ENCODE assay signal across 10 cellular contexts in genomic region chrX:72297953-72298730, GRCh38. TPM values are rescaled to one million over a fixed set of nuclear protein-coding genes. Genes with fewer than 3 reads are reported as not detected.
DNase-seq lines count a peak whose midpoint lies in the region; ATAC-seq and TF ChIP-seq lines count a peak whose summit lies in the region.
"Had no signal": no experiment of that assay in that cellular context is flagged by ENCODE, and none has a peak within 500 bp of the region (broad histone marks: within the 10 kb centered on the region; RNA-seq: fewer than 3 reads in every experiment).

No MANE protein-coding gene starts in this region.

- ATAC-seq in WTC11: peak; percentile 96

- intact Hi-C loops in CD4-positive, alpha-beta memory T cell (cut with micrococcal nuclease): no loop called here

- H3K27me3 ChIP-seq in CD4-positive, alpha-beta memory T cell (ENCODE audit: insufficient read depth, low read length): no peaks in the 10 kb centered on the region

- H3K36me3 Mint-ChIP-seq in HFFc6 (ENCODE audit: low read depth) (no peaks in the 10 kb centered on the region), WTC11 (no peaks in the 10 kb centered on the region)
- no peaks in the 10 kb centered on the region for H3K36me3 Mint-ChIP-seq in T-helper 2 cell treated with Interferon-gamma antibody and Interleukin-4, amounts not matched to agents 5 μg/mL and 100 μg/mL, for 36 hours (ENCODE audit: low read depth)
- H3K36me3 Mint-ChIP-seq in CD4-positive, alpha-beta memory T cell: peaks cover 0 to 4% of the 10 kb centered on the region in 2 donors

- H3K27ac ChIP-seq in CD4-positive, alpha-beta memory T cell (ENCODE audit: low read depth, low read length): no peak overlapping the region

- H3K4me1 Mint-ChIP-seq in HFFc6 (ENCODE audit: low read depth) (peaks cover 11% of the 10 kb centered on the region), WTC11 (peaks cover 4% of the 10 kb centered on the region)
- no peaks in the 10 kb centered on the region for H3K4me1 Mint-ChIP-seq in T-helper 2 cell treated with Interferon-gamma antibody and Interleukin-4, amounts not matched to agents 5 μg/mL and 100 μg/mL, for 36 hours (ENCODE audit: low read depth)
- no peaks in the 10 kb centered on the region for H3K4me1 Mint-ChIP-seq in CD4-positive, alpha-beta memory T cell

- POLR2A ChIA-PET in WTC11 (lab: Charles Lee): interaction anchor here (1.0 kb wide), 1 partner anchor 11 kb away, joined by 3 read pairs; no protein-coding TSS in a partner anchor
- POLR2A ChIA-PET in CD4-positive, alpha-beta memory T cell (lab: Charles Lee; ENCODE audit: partially characterized antibody): interaction anchor here (1.8 kb wide), 1 partner anchor 21 kb away, joined by 7 read pairs; the partner anchor contains the start of gene RPS4X

- no peaks in the 10 kb centered on the region for H3K36me3 ChIP-seq in CD4-positive, alpha-beta memory T cell (ENCODE audit: insufficient read depth, low read length)
- H3K36me3 ChIP-seq: HAP-1 had no signal

- DNase-seq in DMS 273 (lab: John Stamatoyannopoulos, UW; ENCODE audit: unreplicated experiment) (peak; percentile 49), DMS 273 treated with DMSO at 0.1 percent for 48 hours (lab: John Stamatoyannopoulos, UW) (no peak), HFFc6 (peak; percentile 5), WTC11 (ENCODE audit: low spot score) (peak; percentile 33), lung microvascular endothelial cell (ENCODE audit: low read depth in 2 of 2) (peak; percentile 51 to 53), cerebellar nuclear complex (lab: John Stamatoyannopoulos, UW) (no peak)
- DNase-seq in T-helper 2 cell treated with Interferon-gamma antibody and Interleukin-4, amounts not matched to agents 5 μg/mL and 100 μg/mL, for 36 hours (ENCODE audit: low spot score): no peak
- DNase-seq in CD4-positive, alpha-beta memory T cell: no peak
- DNase-seq: NCI-H2171 had no signal

- no peaks in the 10 kb centered on the region for H3K4me1 ChIP-seq in CD4-positive, alpha-beta memory T cell (ENCODE audit: insufficient read depth, low read length)
- H3K4me1 ChIP-seq: HAP-1 had no signal

- CTCF ChIA-PET in WTC11 (lab: Charles Lee): interaction anchor here (0.5 to 1.9 kb wide), 44 partner anchors 8 to 417 kb away, joined by 3 to 40 read pairs (median 4); partner anchors contain the start of genes CITED1, ERCC6L, NHSL2 and RPS4X
- CTCF ChIA-PET in CD4-positive, alpha-beta memory T cell (lab: Charles Lee; ENCODE audit: partially characterized antibody): interaction anchor here (1.1 kb wide), 1 partner anchor 21 kb away, joined by 3 read pairs; the partner anchor contains the start of gene RPS4X

- H3K4me3 ChIP-seq in CD4-positive, alpha-beta memory T cell (ENCODE audit: low read length in 2 of 2): no peak overlapping the region
- H3K4me3 ChIP-seq: HAP-1 had no signal

- no peaks in the 10 kb centered on the region for H3K9me3 Mint-ChIP-seq in HFFc6
- H3K9me3 Mint-ChIP-seq in WTC11: no peaks in the 10 kb centered on the region
- H3K9me3 Mint-ChIP-seq in T-helper 2 cell treated with Interferon-gamma antibody and Interleukin-4, amounts not matched to agents 5 μg/mL and 100 μg/mL, for 36 hours: no peaks in the 10 kb centered on the region
- H3K9me3 Mint-ChIP-seq in CD4-positive, alpha-beta memory T cell: peaks cover 0 to under 1% (median 0%) of the 10 kb centered on the region in 8 donors

- H3K27me3 Mint-ChIP-seq in HFFc6 (ENCODE audit: insufficient read depth) (peaks cover 30% of the 10 kb centered on the region), WTC11 (ENCODE audit: low read depth) (peaks cover 32% of the 10 kb centered on the region)
- H3K27me3 Mint-ChIP-seq in T-helper 2 cell treated with Interferon-gamma antibody and Interleukin-4, amounts not matched to agents 5 μg/mL and 100 μg/mL, for 36 hours (ENCODE audit: low read depth): peaks cover 49% of the 10 kb centered on the region
- peaks cover 22 to 31% of the 10 kb centered on the region in 2 donors for H3K27me3 Mint-ChIP-seq in CD4-positive, alpha-beta memory T cell

- TF ChIP-seq CTCF in HFFc6 (IDR thresholded peaks at IDR 0.05) (peak; percentile 48), WTC11 (IDR thresholded peaks at IDR 0.05) (peak; percentile 28)

- H3K27ac Mint-ChIP-seq in HFFc6: no peak overlapping the region
- H3K27ac Mint-ChIP-seq in WTC11: no peak overlapping the region
- H3K27ac Mint-ChIP-seq in T-helper 2 cell treated with Interferon-gamma antibody and Interleukin-4, amounts not matched to agents 5 μg/mL and 100 μg/mL, for 36 hours: no peak overlapping the region
- peak overlapping the region in 1 of 7 donors; percentile 9 for H3K27ac Mint-ChIP-seq in CD4-positive, alpha-beta memory T cell

- H3K9me3 ChIP-seq in CD4-positive, alpha-beta memory T cell (ENCODE audit: control insufficient read depth in 1 of 2, low read length in 2 of 2): no peaks in the 10 kb centered on the region

- H3K4me3 Mint-ChIP-seq in HFFc6 (no peak overlapping the region), WTC11 (no peak overlapping the region)
- no peak overlapping the region for H3K4me3 Mint-ChIP-seq in T-helper 2 cell treated with Interferon-gamma antibody and Interleukin-4, amounts not matched to agents 5 μg/mL and 100 μg/mL, for 36 hours
- no peak overlapping the region for H3K4me3 Mint-ChIP-seq in CD4-positive, alpha-beta memory T cell

TF ChIP-seq in WTC11, 78 proteins besides CTCF, POLR2A, EP300 and RAD21:
- TF ChIP-seq OVOL2 (CRISPR knock-in tag; IDR thresholded peaks at IDR 0.05; ENCODE audit: borderline replicate concordance) (no peak), JAZF1 (CRISPR knock-in tag; IDR thresholded peaks at IDR 0.05) (no peak), EMX1 (CRISPR knock-in tag; IDR thresholded peaks at IDR 0.05) (no peak), MXD4 (CRISPR knock-in tag; IDR thresholded peaks at IDR 0.05; ENCODE audit: borderline replicate concordance) (no peak), E2F4 (CRISPR knock-in tag; IDR thresholded peaks at IDR 0.05; ENCODE audit: borderline replicate concordance, low read depth) (no peak), PRDM15 (CRISPR knock-in tag; IDR thresholded peaks at IDR 0.05) (peak; percentile 90)

RNA-seq across cellular contexts. Expression of gene CITED1, which starts 7.6 kb away (rescaled TPM):
- total RNA-seq in HFFc6 (2021; fragmentation: NEBNext Ultra II Directional; extraction: Animal tissue kit (Norgen Biotek cat#: 25700)): under 1 TPM in 2 of 6 experiments, not detected in 4; 0.27 to 0.55 TPM
- total RNA-seq in WTC11 (2021) (2.2 to 4.5 TPM (median 3.9 TPM) in 3 replicates), lung microvascular endothelial cell (under 0.01 TPM in 1 of 2 replicates, not detected in the other)
- total RNA-seq in CD4-positive, alpha-beta memory T cell: not detected
- polyA plus RNA-seq in CD4-positive, alpha-beta memory T cell: under 1 TPM in 1 of 2 donors, not detected in 1; 0.58 TPM

RNA-seq across cellular contexts. Expression of gene RPS4X, which starts 21.1 kb away (rescaled TPM):
- total RNA-seq in HFFc6 (2021; fragmentation: NEBNext Ultra II Directional; extraction: Animal tissue kit (Norgen Biotek cat#: 25700)): 100 to 1,000 TPM; 572 to 721 (median 650) TPM
- total RNA-seq in WTC11 (2021) (805 to 905 TPM (median 863 TPM) in 3 replicates), lung microvascular endothelial cell (759 and 979 TPM in 2 replicates)
- 1,000 to 10,000 TPM; 1,467 to 1,523 TPM for total RNA-seq in CD4-positive, alpha-beta memory T cell
- polyA plus RNA-seq in CD4-positive, alpha-beta memory T cell: 100 to 1,000 TPM; 969 to 974 TPM

RNA-seq across cellular contexts. Expression of gene ERCC6L, which starts 59.3 kb away (rescaled TPM):
- total RNA-seq in HFFc6 (2021; fragmentation: NEBNext Ultra II Directional; extraction: Animal tissue kit (Norgen Biotek cat#: 25700)): 1 to 10 TPM; 3.1 to 7.2 (median 6.6) TPM
- total RNA-seq in WTC11 (2021): 17.8 to 19.8 TPM (median 18.4 TPM) in 3 replicates
- total RNA-seq in lung microvascular endothelial cell: 0.60 and 2.2 TPM in 2 replicates
- total RNA-seq in CD4-positive, alpha-beta memory T cell: under 1 TPM; 0.15 to 0.28 TPM
- under 1 TPM; 0.25 to 0.30 TPM for polyA plus RNA-seq in CD4-positive, alpha-beta memory T cell

Comparison
In these comparisons a context has a peak if more than half of its experiments do, and no peak if none do; other contexts are left out.
1. DNase-seq: peak in DMS 273 (single experiment), HFFc6 (single experiment), WTC11 (single experiment) and lung microvascular endothelial cell (2 of 2); none in DMS 273 treated with DMSO at 0.1 percent for 48 hours (single experiment), cerebellar nuclear complex (0 of 2), T-helper 2 cell treated with Interferon-gamma antibody and Interleukin-4, amounts not matched to agents 5 μg/mL and 100 μg/mL, for 36 hours (single experiment) and CD4-positive, alpha-beta memory T cell (0 of 5).